1 cellular context compared by ENCODE assay signal in the genomic region with DNA sequence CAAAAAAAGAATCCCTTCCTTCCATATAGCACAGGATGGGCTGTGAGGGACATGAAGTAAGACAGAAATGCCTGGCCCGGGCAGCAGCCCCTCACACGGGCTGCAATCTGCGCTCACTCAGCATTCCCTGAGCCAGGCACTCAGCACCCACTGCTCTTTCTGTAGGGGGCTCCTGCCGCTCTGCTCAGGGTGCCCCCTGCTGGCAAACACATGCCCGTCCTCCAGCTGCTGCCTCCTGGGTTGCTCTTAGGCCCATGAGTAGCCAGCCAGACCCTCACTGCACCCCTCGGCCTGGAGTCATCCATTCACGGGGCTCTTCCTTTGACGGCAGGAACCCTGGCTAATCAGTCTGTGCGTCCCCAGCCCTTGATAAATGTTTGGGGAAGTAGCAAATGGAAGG.
TF ChIP-seq lines count a peak whose summit lies in the region.

No MANE protein-coding gene starts in this region.

TF ChIP-seq in SK-N-SH treated with all-trans-retinoic acid at 6 μM for 48 hours, 23 proteins besides CTCF, POLR2A, EP300 and RAD21 (continued from another document):
- TF ChIP-seq, protein P1, sequence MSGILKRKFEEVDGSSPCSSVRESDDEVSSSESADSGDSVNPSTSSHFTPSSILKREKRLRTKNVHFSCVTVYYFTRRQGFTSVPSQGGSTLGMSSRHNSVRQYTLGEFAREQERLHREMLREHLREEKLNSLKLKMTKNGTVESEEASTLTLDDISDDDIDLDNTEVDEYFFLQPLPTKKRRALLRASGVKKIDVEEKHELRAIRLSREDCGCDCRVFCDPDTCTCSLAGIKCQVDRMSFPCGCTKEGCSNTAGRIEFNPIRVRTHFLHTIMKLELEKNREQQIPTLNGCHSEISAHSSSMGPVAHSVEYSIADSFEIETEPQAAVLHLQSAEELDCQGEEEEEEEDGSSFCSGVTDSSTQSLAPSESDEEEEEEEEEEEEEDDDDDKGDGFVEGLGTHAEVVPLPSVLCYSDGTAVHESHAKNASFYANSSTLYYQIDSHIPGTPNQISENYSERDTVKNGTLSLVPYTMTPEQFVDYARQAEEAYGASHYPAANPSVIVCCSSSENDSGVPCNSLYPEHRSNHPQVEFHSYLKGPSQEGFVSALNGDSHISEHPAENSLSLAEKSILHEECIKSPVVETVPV (CRISPR knock-in tag; IDR thresholded peaks at IDR 0.05): no peak
- no peak for TF ChIP-seq ZC3H10 (CRISPR knock-in tag; IDR thresholded peaks at IDR 0.05)
- TF ChIP-seq PPARA (CRISPR knock-in tag; IDR thresholded peaks at IDR 0.05; ENCODE audit: borderline replicate concordance): no peak
- no peak for TF ChIP-seq TCF4 (CRISPR knock-in tag; IDR thresholded peaks at IDR 0.05; ENCODE audit: borderline replicate concordance)
- no peak for TF ChIP-seq ZFP3 (CRISPR knock-in tag; IDR thresholded peaks at IDR 0.05)
- TF ChIP-seq, protein P2, sequence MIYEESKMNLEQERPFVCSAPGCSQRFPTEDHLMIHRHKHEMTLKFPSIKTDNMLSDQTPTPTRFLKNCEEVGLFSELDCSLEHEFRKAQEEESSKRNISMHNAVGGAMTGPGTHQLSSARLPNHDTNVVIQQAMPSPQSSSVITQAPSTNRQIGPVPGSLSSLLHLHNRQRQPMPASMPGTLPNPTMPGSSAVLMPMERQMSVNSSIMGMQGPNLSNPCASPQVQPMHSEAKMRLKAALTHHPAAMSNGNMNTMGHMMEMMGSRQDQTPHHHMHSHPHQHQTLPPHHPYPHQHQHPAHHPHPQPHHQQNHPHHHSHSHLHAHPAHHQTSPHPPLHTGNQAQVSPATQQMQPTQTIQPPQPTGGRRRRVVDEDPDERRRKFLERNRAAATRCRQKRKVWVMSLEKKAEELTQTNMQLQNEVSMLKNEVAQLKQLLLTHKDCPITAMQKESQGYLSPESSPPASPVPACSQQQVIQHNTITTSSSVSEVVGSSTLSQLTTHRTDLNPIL (CRISPR knock-in tag; IDR thresholded peaks at IDR 0.05; ENCODE audit: low read depth): no peak
- TF ChIP-seq CSDC2 (CRISPR knock-in tag; IDR thresholded peaks at IDR 0.05): no peak
TF ChIP-seq in SK-N-SH treated with all-trans-retinoic acid at 6 μM for 48 hours: peak in this region for 0.
